Comparison of ENCODE assay signal across 11 cellular contexts in genomic region chr1:41333146-41333784, GRCh38. TPM values are rescaled to one million over a fixed set of nuclear protein-coding genes. Genes with fewer than 3 reads are reported as not detected.
A peak's percentile ranks its signal among the peaks of the same experiment; 100 is the strongest.
DNase-seq lines count a peak whose midpoint lies in the region; ATAC-seq and TF ChIP-seq lines count a peak whose summit lies in the region.
"Had no signal": no experiment of that assay in that cellular context is flagged by ENCODE, and none has a peak within 500 bp of the region (broad histone marks: within the 10 kb centered on the region; RNA-seq: fewer than 3 reads in every experiment).

No MANE protein-coding gene starts in this region.

- no peak overlapping the region for H3K4me3 ChIP-seq in BE2C (ENCODE audit: low read depth, low read length)
- no peak overlapping the region for H3K4me3 ChIP-seq in hepatocyte

- H2AFZ ChIP-seq in hepatocyte, result no peak overlapping the region

- 56% methylated on average over 6 of the region's 6 CpGs for WGBS in hepatocyte (ENCODE audit: low lambda C conversion rate, missing lambda C conversion rate)

- DNase-seq in BE2C (peak; percentile 49), KBM-7 (peak; percentile 47), activated T-cell treated with anti-CD3 and anti-CD28 coated beads for 48 hours (ENCODE audit: low read depth) (peak; percentile 14), islet precursor cell (peak; percentile 86), GM13976 (ENCODE audit: low spot score) (no peak), hepatocyte (ENCODE audit: low spot score) (no peak)
- DNase-seq: NCI-H146, SHP77 treated with DMSO at 0.1 percent for 48 hours had no signal

- H3K27ac ChIP-seq in hepatocyte, result no peak overlapping the region

- no peaks in the 10 kb centered on the region for H3K27me3 ChIP-seq in BE2C
- H3K27me3 ChIP-seq in hepatocyte, result no peaks in the 10 kb centered on the region

- TF ChIP-seq CTCF in BE2C (IDR thresholded peaks at IDR 0.05; ENCODE audit: low read depth, low read length) (no peak), GM13976 (IDR thresholded peaks at IDR 0.05; ENCODE audit: borderline replicate concordance, control extremely low read depth, extremely low read depth, insufficient read depth, missing control alignments) (no peak), hepatocyte (IDR thresholded peaks at IDR 0.05; ENCODE audit: poor library complexity) (no peak)

- H3K9me2 ChIP-seq in hepatocyte (replicated peaks; ENCODE audit: insufficient read depth), result no peaks in the 10 kb centered on the region

- in situ Hi-C loops in KBM-7 (cut with MboI; ENCODE audit: low pct_unique_long_range_greater_than_20kb, low sequenced_read_pairs), result no loop called here
- in situ Hi-C loops in GM13976 (cut with MboI; ENCODE audit: low sequenced_read_pairs, unreplicated experiment), result no loop called here

- no peaks in the 10 kb centered on the region for H3K9me3 ChIP-seq in BE2C
- no peaks in the 10 kb centered on the region for H3K9me3 ChIP-seq in hepatocyte (ENCODE audit: low read depth)

- H4K20me1 ChIP-seq in hepatocyte (ENCODE audit: insufficient read depth, poor library complexity, severe bottlenecking), result no peaks in the 10 kb centered on the region

- no peaks in the 10 kb centered on the region for H3K79me2 ChIP-seq in hepatocyte

- no peak for ATAC-seq in GM19328 (IDR thresholded peaks at IDR 0.05; ENCODE audit: unreplicated experiment)
- ATAC-seq in GM21529 (IDR thresholded peaks at IDR 0.05; ENCODE audit: unreplicated experiment), result no peak

- no peaks in the 10 kb centered on the region for H3K36me3 ChIP-seq in BE2C
- H3K36me3 ChIP-seq in hepatocyte (replicated peaks; ENCODE audit: insufficient read depth, low read depth), result no peaks in the 10 kb centered on the region

- no peak overlapping the region for H3K4me2 ChIP-seq in hepatocyte

- H3K4me1 ChIP-seq in BE2C (no peaks in the 10 kb centered on the region), hepatocyte (ENCODE audit: insufficient read depth) (no peaks in the 10 kb centered on the region)

RNA-seq across cellular contexts. Expression of gene FOXO6, which starts 28.0 kb away (rescaled TPM):
- polyA plus RNA-seq in BE2C (2012; ENCODE audit: insufficient read depth, insufficient read length, low read depth), result 29.1 TPM
- total RNA-seq in hepatocyte, result 0.80 and 1.4 TPM in 2 replicates
- 4.2 and 5.0 TPM in 2 replicates for polyA plus RNA-seq in hepatocyte
- total RNA-seq: glomerular endothelial cell had no signal

Comparison
In these comparisons a context has a peak if more than half of its experiments do, and no peak if none do; other contexts are left out.
1. DNase-seq: peak in BE2C (single experiment), KBM-7 (single experiment), activated T-cell treated with anti-CD3 and anti-CD28 coated beads for 48 hours (single experiment) and islet precursor cell (single experiment); none in GM13976 (single experiment) and hepatocyte (single experiment).